In genomic region chr9:34375901-34376595, GRCh38 we compare ENCODE assay signal across 8 cellular contexts. TPM values are rescaled to one million over a fixed set of nuclear protein-coding genes. Genes with fewer than 3 reads are reported as not detected.
DNase-seq lines count a peak whose midpoint lies in the region; ATAC-seq and TF ChIP-seq lines count a peak whose summit lies in the region.

No MANE protein-coding gene starts in this region.

- H3K27me3 ChIP-seq in neural progenitor cell = peaks cover 79% of the 10 kb centered on the region

- no peak overlapping the region for H3K27ac Mint-ChIP-seq in neural progenitor cell

- peaks cover 33% of the 10 kb centered on the region for H3K27me3 Mint-ChIP-seq in neural progenitor cell (ENCODE audit: insufficient read depth, low read depth)

- H3K9me3 Mint-ChIP-seq in neural progenitor cell = peaks cover 7% of the 10 kb centered on the region

- peak overlapping the region; percentile 92 for H3K4me2 ChIP-seq in neural progenitor cell

- H3K4me3 Mint-ChIP-seq in neural progenitor cell = peak overlapping the region; percentile 88

- no peak overlapping the region for H3K9ac ChIP-seq in neural progenitor cell

- peaks cover 5% of the 10 kb centered on the region for H4K20me1 ChIP-seq in neural progenitor cell (ENCODE audit: low read depth)

- H3K9me3 ChIP-seq in neural progenitor cell (ENCODE audit: low read depth) = no peaks in the 10 kb centered on the region

- H3K4me3 ChIP-seq in neural progenitor cell = peak overlapping the region; percentile 69

- peaks cover 7% of the 10 kb centered on the region for H3K4me1 ChIP-seq in neural progenitor cell

- H3K4me1 Mint-ChIP-seq in neural progenitor cell = peaks cover 30% of the 10 kb centered on the region

- peaks cover 7% of the 10 kb centered on the region for H3F3A ChIP-seq in neural progenitor cell (ENCODE audit: low read depth)

- H3K36me3 ChIP-seq in neural progenitor cell = no peaks in the 10 kb centered on the region

- H2AFZ ChIP-seq in neural progenitor cell (replicated peaks) = no peak overlapping the region

- TF ChIP-seq CTCF in neural progenitor cell (IDR thresholded peaks at IDR 0.05) = peak; percentile 26

- H3K79me2 ChIP-seq in neural progenitor cell (ENCODE audit: low read depth) = no peaks in the 10 kb centered on the region

- H3K36me3 Mint-ChIP-seq in neural progenitor cell = peaks cover 10% of the 10 kb centered on the region

- peak; percentile 41 for ATAC-seq in GM21447 (IDR thresholded peaks at IDR 0.05; ENCODE audit: unreplicated experiment)
- no peak for ATAC-seq in HG02678 (IDR thresholded peaks at IDR 0.05; ENCODE audit: unreplicated experiment)

- DNase-seq in C1 segment of cervical spinal cord (lab: John Stamatoyannopoulos, UW) (peak in 11 of 14 donors; percentile 28 to 77 (median 48)), NCI-H748 treated with DMSO at 0.1 percent for 48 hours (lab: John Stamatoyannopoulos, UW) (peak; percentile 17), glomerular visceral epithelial cell (ENCODE audit: extremely low spot score) (peak; percentile 70), neural progenitor cell (ENCODE audit: low spot score) (peak; percentile 45), SW 1271 (lab: John Stamatoyannopoulos, UW) (no peak)
- peak; percentile 29 for DNase-seq in activated T-helper 9 cell treated with anti-CD3 and anti-CD28 coated beads, Interleukin-2, amount 50 U/mL, for 16 hours (ENCODE audit: low read depth)

- H3K27ac ChIP-seq in neural progenitor cell = no peak overlapping the region

RNA-seq across cellular contexts. Expression of gene MYORG, which starts 0.7 kb away (rescaled TPM):
- total RNA-seq in neural progenitor cell (ENCODE audit: low replicate concordance) = 0.03 and 0.04 TPM in 2 replicates

RNA-seq across cellular contexts. Expression of gene NUDT2, which starts 46.7 kb away (rescaled TPM):
- 23.4 and 33.1 TPM in 2 replicates for total RNA-seq in neural progenitor cell (ENCODE audit: low replicate concordance)

RNA-seq across cellular contexts. Expression of gene KIF24, which starts 47.0 kb away (rescaled TPM):
- total RNA-seq in neural progenitor cell (ENCODE audit: low replicate concordance) = 9.4 and 10.7 TPM in 2 replicates

Comparison
In these comparisons a context has a peak if more than half of its experiments do, and no peak if none do; other contexts are left out.
1. DNase-seq: peak in C1 segment of cervical spinal cord (11 of 14), NCI-H748 treated with DMSO at 0.1 percent for 48 hours (single experiment), activated T-helper 9 cell treated with anti-CD3 and anti-CD28 coated beads, Interleukin-2, amount 50 U/mL, for 16 hours (single experiment), glomerular visceral epithelial cell (single experiment) and neural progenitor cell (single experiment); none in SW 1271 (0 of 2).